Comparison of ENCODE assay signal across 23 cellular contexts in genomic region chr10:131805696-131806095, GRCh38.
"Had no signal": no experiment of that assay in that cellular context is flagged by ENCODE, and none has a peak within 500 bp of the region (broad histone marks: within the 10 kb centered on the region; RNA-seq: fewer than 3 reads in every experiment).

No MANE protein-coding gene starts in this region.

- H3K9me3 ChIP-seq: esophagus muscularis mucosa, gastrocnemius medialis, left ventricle myocardium inferior, psoas muscle, suprapubic skin, thyroid gland, upper lobe of right lung had no signal

- H3K27ac ChIP-seq: dorsolateral prefrontal cortex, epithelial cell of prostate, esophagus muscularis mucosa, gastrocnemius medialis, left ventricle myocardium inferior, neural progenitor cell, psoas muscle, skin epidermis, suprapubic skin, thyroid gland, upper lobe of right lung had no signal

- H2AFZ ChIP-seq: neural progenitor cell had no signal

- H3K4me2 ChIP-seq: neural progenitor cell had no signal

- H3K27me3 ChIP-seq: neural progenitor cell, thyroid gland, upper lobe of right lung had no signal

- DNase-seq: caudate nucleus; cortex of kidney; effector memory CD4-positive, alpha-beta T cell; gastrocnemius medialis; immature natural killer cell; kidney; left cardiac atrium; left ventricle myocardium inferior; mesenchymal stem cell; midbrain; occipital lobe; psoas muscle; retina; stimulated activated naive CD8-positive, alpha-beta T cell treated with anti-CD3 and anti-CD28 coated beads, Interleukin-15, Interleukin-2, amounts not matched to agents 100 U/mL and 50 U/mL, for 24 hours; thyroid gland; upper lobe of right lung had no signal

- H3K36me3 ChIP-seq: esophagus muscularis mucosa, gastrocnemius medialis, left ventricle myocardium inferior, neural progenitor cell, suprapubic skin, thyroid gland, upper lobe of right lung had no signal

- H3K4me3 ChIP-seq: dorsolateral prefrontal cortex, esophagus muscularis mucosa, gastrocnemius medialis, left ventricle myocardium inferior, lung, neural progenitor cell, psoas muscle, skin epidermis, suprapubic skin, thyroid gland, upper lobe of right lung had no signal

- H3K4me1 ChIP-seq: gastrocnemius medialis, left ventricle myocardium inferior, psoas muscle, suprapubic skin, thyroid gland, upper lobe of right lung had no signal
